In the genomic region with DNA sequence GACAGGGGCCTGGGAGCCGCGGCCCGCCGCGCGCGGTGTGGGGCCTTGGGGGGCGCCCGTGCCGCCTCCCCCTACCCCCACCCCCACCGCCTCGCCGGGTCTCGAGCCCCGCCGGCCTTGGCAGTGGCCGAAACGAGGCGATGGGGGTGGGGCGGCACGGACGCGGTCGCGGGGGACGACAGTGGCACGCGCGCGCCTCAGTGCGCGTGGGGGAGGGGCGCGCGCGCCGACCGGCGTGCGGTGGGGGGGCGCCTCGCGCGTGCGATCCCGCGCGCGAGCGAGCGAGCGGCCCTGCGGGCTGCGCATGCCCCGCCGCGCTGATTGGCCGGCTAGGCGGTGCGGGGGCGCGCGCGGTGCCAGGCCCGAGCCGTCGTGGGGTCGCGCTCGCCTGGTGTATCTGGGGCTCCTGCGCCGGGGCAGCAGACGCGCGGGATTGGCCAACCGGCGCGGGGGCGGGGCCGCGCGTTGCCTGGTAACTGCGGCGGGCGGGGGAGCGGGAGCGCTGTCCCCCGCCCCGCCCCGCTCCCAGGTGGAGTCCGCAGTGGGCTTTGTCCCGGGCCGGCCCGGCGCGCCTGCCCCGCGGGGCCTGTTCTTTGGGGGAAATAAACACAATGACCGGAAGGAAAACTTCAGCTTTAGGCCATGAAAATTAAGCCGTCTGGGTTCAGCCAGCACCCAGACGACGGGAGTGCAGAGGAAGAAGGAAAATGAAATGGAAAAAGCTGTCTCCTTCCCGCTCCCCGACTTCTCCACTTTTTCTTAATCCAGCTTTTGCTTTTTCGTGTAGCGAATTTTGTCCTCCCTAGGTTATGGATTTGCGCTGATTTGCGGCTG, we compare ENCODE assay signal across 8 cellular contexts. TPM values are rescaled to one million over a fixed set of nuclear protein-coding genes. Genes with fewer than 3 reads are reported as not detected.
DNase-seq lines count a peak whose midpoint lies in the region; ATAC-seq, FAIRE-seq and TF ChIP-seq lines count a peak whose summit lies in the region.

No MANE protein-coding gene starts in this region.

- H3K27ac ChIP-seq in left ventricle myocardium inferior (replicated peaks) (peak overlapping the region; percentile 100), prostate gland (peak overlapping the region; percentile 98 to 100), upper lobe of right lung (peak overlapping the region; percentile 97)

- TF ChIP-seq CTCF in left ventricle myocardium inferior (IDR thresholded peaks at IDR 0.05; ENCODE audit: borderline replicate concordance), result no peak
- TF ChIP-seq CTCF in prostate gland (IDR thresholded peaks at IDR 0.05), result peak in 1 of 4 experiments; percentile 7
- no peak for TF ChIP-seq CTCF in upper lobe of right lung (IDR thresholded peaks at IDR 0.05)

- H3K4me1 ChIP-seq in left ventricle myocardium inferior (peaks cover 72% of the 10 kb centered on the region), prostate gland (replicated peaks) (peaks cover 2% of the 10 kb centered on the region), upper lobe of right lung (peaks cover 49% of the 10 kb centered on the region)

- ATAC-seq in HG02840 (IDR thresholded peaks at IDR 0.05; ENCODE audit: low FRiP score, unreplicated experiment) (peak; percentile 53), T-helper 17 cell (peak; percentile 61), upper lobe of right lung (peak; percentile 83)

- no peak for TF ChIP-seq POLR2A in GM12892 (IDR thresholded peaks at IDR 0.05; ENCODE audit: low read depth, low read length)
- peak; percentile 51 for TF ChIP-seq POLR2A in prostate gland (IDR thresholded peaks at IDR 0.05)

- H3K4me1 Mint-ChIP-seq in T-helper 17 cell, result peaks cover 48% of the 10 kb centered on the region

- H3K9me3 ChIP-seq in T-helper 17 cell (ENCODE audit: control insufficient read depth, low read length, poor library complexity, severe bottlenecking), result no peaks in the 10 kb centered on the region
- H3K9me3 ChIP-seq in left ventricle myocardium inferior (replicated peaks), result no peaks in the 10 kb centered on the region
- H3K9me3 ChIP-seq in prostate gland, result no peaks in the 10 kb centered on the region
- no peaks in the 10 kb centered on the region for H3K9me3 ChIP-seq in upper lobe of right lung

- DNase-seq in GM12892 (ENCODE audit: insufficient read length) (peak; percentile 88), NCI-H146 (lab: John Stamatoyannopoulos, UW) (peak; percentile 94), T-helper 17 cell (peak; percentile 77 to 89 (median 86)), amygdala (lab: John Stamatoyannopoulos, UW) (peak in 55 of 56 donors; percentile 34 to 97 (median 87)), left ventricle myocardium inferior (peak; percentile 93), prostate gland (ENCODE audit: low spot score) (peak; percentile 94), upper lobe of right lung (peak; percentile 96)

- intact Hi-C loops in left ventricle myocardium inferior (cut with micrococcal nuclease), result no loop called here
- intact Hi-C loops in prostate gland (cut with DNase I), result no loop called here
- intact Hi-C loops in upper lobe of right lung (cut with DNase I), result no loop called here

- H3K27me3 ChIP-seq in left ventricle myocardium inferior (ENCODE audit: low read depth) (no peaks in the 10 kb centered on the region), prostate gland (replicated peaks; ENCODE audit: insufficient read depth) (no peaks in the 10 kb centered on the region), upper lobe of right lung (no peaks in the 10 kb centered on the region)

- peak overlapping the region; percentile 96 for H3K4me3 Mint-ChIP-seq in T-helper 17 cell

- no peaks in the 10 kb centered on the region for H3K36me3 ChIP-seq in left ventricle myocardium inferior
- no peaks in the 10 kb centered on the region for H3K36me3 ChIP-seq in prostate gland
- no peaks in the 10 kb centered on the region for H3K36me3 ChIP-seq in upper lobe of right lung

- WGBS in prostate gland, result 1% methylated on average over 63 of the region's 108 CpGs

- H3K4me3 ChIP-seq in left ventricle myocardium inferior, result peak overlapping the region; percentile 100
- H3K4me3 ChIP-seq in prostate gland, result peak overlapping the region; percentile 96 to 100
- H3K4me3 ChIP-seq in upper lobe of right lung, result peak overlapping the region; percentile 97

- peak overlapping the region; percentile 98 for H3K27ac Mint-ChIP-seq in T-helper 17 cell

- H3K27me3 Mint-ChIP-seq in T-helper 17 cell, result no peaks in the 10 kb centered on the region

- peak; percentile 97 for FAIRE-seq in GM12892 (lab: Jason Lieb, UNC)

- H3K36me3 Mint-ChIP-seq in T-helper 17 cell (ENCODE audit: low read depth), result no peaks in the 10 kb centered on the region

RNA-seq across cellular contexts. Expression of gene GTF2I, which starts 0.9 kb away (rescaled TPM):
- polyA plus RNA-seq in GM12892 (2012; ENCODE audit: missing spikeins), result 103 TPM
- total RNA-seq in T-helper 17 cell, result 100 to 1,000 TPM; 127 to 141 TPM
- 122 TPM for total RNA-seq in left ventricle myocardium inferior
- total RNA-seq in prostate gland, result 100 to 1,000 TPM; 149 to 212 TPM
- total RNA-seq in upper lobe of right lung, result 221 TPM

Comparison
In these comparisons a context has a peak if more than half of its experiments do, and no peak if none do; other contexts are left out.
1. Peak in every context shown above with its lines: DNase-seq, ATAC-seq, H3K4me3 ChIP-seq and H3K27ac ChIP-seq.